ENCODE assay signal across 8 cellular contexts in genomic region chr15:93030430-93031102, GRCh38. TPM values are rescaled to one million over a fixed set of nuclear protein-coding genes. Genes with fewer than 3 reads are reported as not detected.
DNase-seq lines count a peak whose midpoint lies in the region; ATAC-seq, FAIRE-seq and TF ChIP-seq lines count a peak whose summit lies in the region.

No MANE protein-coding gene starts in this region.

- H3K9me3 ChIP-seq in WERI-Rb-1 (ENCODE audit: severe bottlenecking) (no peaks in the 10 kb centered on the region), keratinocyte (ENCODE audit: control insufficient read depth, low read depth, low read length) (no peaks in the 10 kb centered on the region)

- TF ChIP-seq POLR2A in NB4 (IDR thresholded peaks at IDR 0.05; ENCODE audit: extremely low read depth, insufficient read length), result no peak

- DNase-seq in SIG-M5 treated with dmso at 0.1 percent for 504 hours (lab: John Stamatoyannopoulos, UW; ENCODE audit: unreplicated experiment) (peak; percentile 54), SIG-M5 (lab: John Stamatoyannopoulos, UW) (no peak), NB4 (ENCODE audit: low read depth) (peak; percentile 70), WERI-Rb-1 (peak; percentile 66), bronchial epithelial cell (ENCODE audit: low read depth) (peak; percentile 54), keratinocyte (ENCODE audit: low read depth, low spot score) (no peak)
- DNase-seq in stimulated activated CD4-positive, alpha-beta T cell treated with anti-CD3 and anti-CD28 coated beads, Interleukin-15, amount 100 ng/mL, for 48 hours (ENCODE audit: low read depth in 2 of 2), result peak; percentile 28 to 65

- no peak overlapping the region for H3K4me2 ChIP-seq in keratinocyte (ENCODE audit: control insufficient read depth, extremely low read depth, insufficient read depth, low read depth, low read length)

- no peak overlapping the region for H3K9ac ChIP-seq in keratinocyte (ENCODE audit: control insufficient read depth, extremely low read depth, insufficient read depth, low read length)

- no peaks in the 10 kb centered on the region for H3K27me3 ChIP-seq in WERI-Rb-1 (ENCODE audit: insufficient read depth, low read depth, severe bottlenecking)
- no peaks in the 10 kb centered on the region for H3K27me3 ChIP-seq in bronchial epithelial cell (ENCODE audit: control insufficient read depth, insufficient read depth, low read length)
- H3K27me3 ChIP-seq in keratinocyte (ENCODE audit: control insufficient read depth, extremely low read depth, insufficient read depth, low read length), result no peaks in the 10 kb centered on the region

- peaks cover 14% of the 10 kb centered on the region for H4K20me1 ChIP-seq in keratinocyte (ENCODE audit: control insufficient read depth, extremely low read depth, insufficient read depth, low read length)

- H3K27ac ChIP-seq in WERI-Rb-1 (no peak overlapping the region), keratinocyte (ENCODE audit: control insufficient read depth, insufficient read depth, low read length) (no peak overlapping the region)

- H3K4me3 ChIP-seq in NB4 (ENCODE audit: low read depth, low read length) (no peak overlapping the region), WERI-Rb-1 (ENCODE audit: low read depth, low read length) (no peak overlapping the region), bronchial epithelial cell (ENCODE audit: low read depth, low read length) (no peak overlapping the region), keratinocyte (ENCODE audit: control insufficient read depth in 2 of 3, extremely low read depth in 1 of 3, insufficient read depth in 2 of 3, low read depth in 1 of 3, low read length in 3 of 3) (no peak overlapping the region)

- no peak overlapping the region for H2AFZ ChIP-seq in keratinocyte (ENCODE audit: control insufficient read depth, low read length)

- peaks cover 34% of the 10 kb centered on the region for H3K4me1 ChIP-seq in keratinocyte (ENCODE audit: control insufficient read depth, extremely low read depth, insufficient read depth, low read length)

- FAIRE-seq in bronchial epithelial cell (lab: Jason Lieb, UNC) (peak; percentile 68), keratinocyte (lab: Jason Lieb, UNC) (peak; percentile 76)

- peaks cover 20% of the 10 kb centered on the region for H3K36me3 ChIP-seq in WERI-Rb-1
- peaks cover 4% of the 10 kb centered on the region for H3K36me3 ChIP-seq in bronchial epithelial cell (ENCODE audit: control insufficient read depth, insufficient read depth, low read length)
- peaks cover 11 to 16% of the 10 kb centered on the region in 2 experiments for H3K36me3 ChIP-seq in keratinocyte (ENCODE audit: control insufficient read depth in 2 of 2, extremely low read depth in 1 of 2, insufficient read depth in 2 of 2, low read length in 2 of 2)

- dilution Hi-C loops in keratinocyte (cut with MboI; ENCODE audit: extremely low pct_ligation_motif_present, low sequenced_read_pairs), result no loop called here

- peak; percentile 79 for TF ChIP-seq CTCF in NB4 (IDR thresholded peaks at IDR 0.05; ENCODE audit: low read depth, low read length)
- TF ChIP-seq CTCF in WERI-Rb-1 (IDR thresholded peaks at IDR 0.05; ENCODE audit: low read depth, low read length), result peak; percentile 88
- TF ChIP-seq CTCF in bronchial epithelial cell (IDR thresholded peaks at IDR 0.05; ENCODE audit: insufficient read depth, low read length, severe bottlenecking), result peak; percentile 92
- peak; percentile 78 to 92 (median 91) for TF ChIP-seq CTCF in keratinocyte (optimal IDR thresholded peaks at IDR 0.05 in 1 of 3, IDR thresholded peaks at IDR 0.05 in 1 of 3, conservative IDR thresholded peaks at IDR 0.05 in 1 of 3; ENCODE audit: extremely low read depth in 1 of 3, insufficient read depth in 2 of 3, low read length in 3 of 3)

- H3K9me1 ChIP-seq in keratinocyte (ENCODE audit: control insufficient read depth, extremely low read depth, insufficient read depth, low read length), result peaks cover 9% of the 10 kb centered on the region

- H3K79me2 ChIP-seq in keratinocyte (ENCODE audit: control insufficient read depth, insufficient read depth, low read length), result peaks cover 2% of the 10 kb centered on the region

- ATAC-seq in HG02610 (IDR thresholded peaks at IDR 0.05; ENCODE audit: unreplicated experiment), result peak; percentile 74

RNA-seq across cellular contexts. Expression of gene RGMA, which starts 58.4 kb away (rescaled TPM):
- total RNA-seq in bronchial epithelial cell, result 0.53 and 1.0 TPM in 2 replicates
- polyA plus RNA-seq in keratinocyte, result 0.18 to 0.32 TPM (median 0.22 TPM) in 3 replicates
- 0.24 TPM for polyA plus RNA-seq in keratinocyte (2011; ENCODE audit: low read depth)
- polyA plus RNA-seq in keratinocyte (2011; cell fraction: cytosol; rRNA removed), result 0.17 and 0.30 TPM in 2 replicates
- 0.25 and 0.91 TPM in 2 replicates for polyA plus RNA-seq in keratinocyte (2011; cell fraction: nucleus; rRNA removed)
- 0.54 and 3.3 TPM in 2 replicates for polyA plus RNA-seq in keratinocyte (2012; ENCODE audit: low replicate concordance)
- 0.13 to 1.0 TPM (median 0.83 TPM) in 3 replicates for polyA minus RNA-seq in keratinocyte
- 0.96 TPM for polyA minus RNA-seq in keratinocyte (2011; cell fraction: cytosol; rRNA and poly(A)+ RNA removed)
- polyA minus RNA-seq in keratinocyte (2011; cell fraction: nucleus; rRNA and poly(A)+ RNA removed), result 0.63 TPM in 1 of 2 replicates, not detected in the other

Comparison
In these comparisons a context has a peak if more than half of its experiments do, and no peak if none do; other contexts are left out.
1. DNase-seq: peak in SIG-M5 treated with dmso at 0.1 percent for 504 hours (single experiment), NB4 (single experiment), WERI-Rb-1 (single experiment), bronchial epithelial cell (single experiment) and stimulated activated CD4-positive, alpha-beta T cell treated with anti-CD3 and anti-CD28 coated beads, Interleukin-15, amount 100 ng/mL, for 48 hours (2 of 2); none in SIG-M5 (single experiment) and keratinocyte (single experiment).
2. Peak in every context shown above with its lines, with median percentiles within 50 percentile points of each other: CTCF ChIP-seq.